8 cellular contexts compared by ENCODE assay signal in the genomic region with DNA sequence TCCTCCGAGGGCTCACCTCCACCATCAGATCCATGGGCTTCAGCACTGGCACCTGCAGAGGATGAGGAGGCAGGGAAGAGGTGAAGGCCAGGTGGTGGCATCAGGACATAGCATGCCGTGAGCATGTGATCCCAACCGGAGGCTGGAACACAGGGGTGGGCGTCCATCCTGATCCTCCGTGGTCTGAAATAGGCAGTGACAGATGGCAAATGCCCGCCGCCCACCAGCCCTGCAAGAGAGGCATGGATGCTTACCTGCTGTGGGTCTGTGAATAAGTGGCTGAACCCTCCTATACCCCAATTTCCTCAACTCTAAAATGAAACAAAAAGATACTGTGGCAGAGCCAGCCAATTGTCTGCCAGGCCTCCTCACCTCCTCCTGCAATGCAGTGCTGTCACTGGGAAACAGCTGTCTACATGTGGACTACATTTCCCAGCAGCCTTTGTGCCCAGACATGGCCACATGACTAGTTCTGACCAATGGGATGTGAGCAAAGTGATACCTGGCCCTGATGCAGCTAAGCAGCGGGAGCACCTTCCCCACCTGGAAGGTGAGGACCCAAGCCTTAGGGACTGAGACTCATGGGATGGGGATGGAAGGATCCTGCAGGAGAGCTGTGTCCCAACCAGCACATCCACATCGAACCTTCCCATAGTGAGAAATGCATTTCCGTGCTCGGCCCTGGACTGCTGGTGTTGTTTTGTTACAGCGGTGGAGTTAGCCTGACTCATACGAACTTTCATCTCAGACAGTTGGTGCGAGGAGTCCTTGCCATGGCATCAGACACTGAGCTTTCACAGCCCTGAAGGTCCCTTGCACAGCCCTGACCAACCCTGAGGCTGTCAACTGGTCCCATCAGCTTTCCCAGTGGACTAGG.
DNase-seq lines count a peak whose midpoint lies in the region; ATAC-seq, FAIRE-seq and TF ChIP-seq lines count a peak whose summit lies in the region.

No MANE protein-coding gene starts in this region.

- no peaks in the 10 kb centered on the region; the same call in 1 of the 2 replicates for H3K27me3 Mint-ChIP-seq in WTC11 (ENCODE audit: low read depth)

- H3K56ac ChIP-seq in IMR-90 (ENCODE audit: extremely low read depth, insufficient read depth, low read length): no peak overlapping the region

- no peaks in the 10 kb centered on the region for H4K20me1 ChIP-seq in IMR-90 (ENCODE audit: insufficient read depth, low read length)

- no peak overlapping the region for H3K4me2 ChIP-seq in IMR-90 (ENCODE audit: low read depth, low read length)

- TF ChIP-seq POLR2A in IMR-90 (IDR thresholded peaks at IDR 0.05; ENCODE audit: low read depth, low read length) (no peak), vagina (IDR thresholded peaks at IDR 0.05) (no peak)

- POLR2A ChIA-PET in IMR-90 (lab: Charles Lee; ENCODE audit: unreplicated experiment) (interaction anchor here (0.6 kb wide), 1 partner anchor 12 kb away, joined by 3 read pairs; no protein-coding TSS in a partner anchor), WTC11 (lab: Charles Lee) (no interaction called here)

- no peaks in the 10 kb centered on the region for H3K9me1 ChIP-seq in IMR-90 (ENCODE audit: insufficient read depth, low read length)

- H2BK5ac ChIP-seq in IMR-90 (ENCODE audit: low read depth, low read length, poor library complexity, severe bottlenecking): no peak overlapping the region

- H3K9me3 ChIP-seq in IMR-90 (ENCODE audit: control insufficient read depth, insufficient read depth, low read length) (no peaks in the 10 kb centered on the region), iPS DF 6.9 (ENCODE audit: control insufficient read depth, insufficient read depth, low read length) (no peaks in the 10 kb centered on the region), vagina (no peaks in the 10 kb centered on the region)

- H3K36me3 ChIP-seq in IMR-90 (ENCODE audit: control insufficient read depth, insufficient read depth, low read length) (no peaks in the 10 kb centered on the region), iPS DF 6.9 (ENCODE audit: control insufficient read depth, insufficient read depth, low read length) (no peaks in the 10 kb centered on the region), vagina (no peaks in the 10 kb centered on the region)

- H2AFZ ChIP-seq in IMR-90 (replicated peaks; ENCODE audit: low read length, poor library complexity): no peak overlapping the region

- CTCF ChIA-PET in IMR-90 (lab: Yijun Ruan, JAX): no interaction called here
- CTCF ChIA-PET in WTC11 (lab: Charles Lee): interaction anchor here (1.1 to 1.3 kb wide), 2 partner anchors 41 to 173 kb away, joined by 3 to 8 read pairs; no protein-coding TSS in a partner anchor

- dilution Hi-C loops in IMR-90 (cut with HindIII; ENCODE audit: low sequenced_read_pairs, unreplicated experiment): no loop called here

- no peak overlapping the region for H2BK120ac ChIP-seq in IMR-90 (ENCODE audit: low read depth, low read length)

- no peak overlapping the region for H2BK15ac ChIP-seq in IMR-90 (ENCODE audit: low read depth, low read length)

- H3K14ac ChIP-seq in IMR-90 (replicated peaks; ENCODE audit: low read depth, low read length): no peak overlapping the region

- ATAC-seq in IMR-90 (ENCODE audit: low read depth) (no peak; the same call in 1 of the 2 replicates), WTC11 (peak; percentile 70), HG03196 (IDR thresholded peaks at IDR 0.05; ENCODE audit: unreplicated experiment) (no peak)

- no peak overlapping the region for H2BK20ac ChIP-seq in IMR-90 (ENCODE audit: low read depth, low read length)

- H3K9me3 Mint-ChIP-seq in WTC11: no peaks in the 10 kb centered on the region

- TF ChIP-seq CTCF in IMR-90 (conservative IDR thresholded peaks at IDR 0.05; ENCODE audit: low read depth, low read length): no peak
- no peak for TF ChIP-seq CTCF in WTC11 (IDR thresholded peaks at IDR 0.05)
- no peak for TF ChIP-seq CTCF in vagina (IDR thresholded peaks at IDR 0.05)

- H3K4ac ChIP-seq in IMR-90 (ENCODE audit: low read depth, low read length): no peak overlapping the region

- BruUV-seq in IMR-90 (replicated peaks; lab: Mats Ljungman, UMichigan): no TSS peak

- H4K91ac ChIP-seq in IMR-90 (ENCODE audit: insufficient read depth, low read depth, low read length): no peak overlapping the region

- FAIRE-seq in GM18507 (lab: Jason Lieb, UNC): no peak

- H3K79me1 ChIP-seq in IMR-90 (ENCODE audit: low read depth in 1 of 2, low read length in 2 of 2): no peaks in the 10 kb centered on the region

- peaks cover 11% of the 10 kb centered on the region for H3K4me1 Mint-ChIP-seq in WTC11

- no peak overlapping the region for H3K9ac ChIP-seq in IMR-90 (ENCODE audit: low read depth, low read length)

- no peak overlapping the region for H4K8ac ChIP-seq in IMR-90 (ENCODE audit: low read depth in 2 of 2, low read length in 2 of 2)

- no peak overlapping the region for H2AK9ac ChIP-seq in IMR-90 (replicated peaks; ENCODE audit: low read depth, low read length, poor library complexity)

- peaks cover 19% of the 10 kb centered on the region for H3K27me3 ChIP-seq in IMR-90 (ENCODE audit: control insufficient read depth, insufficient read depth, low read length)
- no peaks in the 10 kb centered on the region for H3K27me3 ChIP-seq in iPS DF 6.9 (ENCODE audit: control insufficient read depth, insufficient read depth, low read length)
- H3K27me3 ChIP-seq in vagina: no peaks in the 10 kb centered on the region

- H3K23ac ChIP-seq in IMR-90 (ENCODE audit: low read depth, low read length): no peak overlapping the region

- no peak overlapping the region for H2AK5ac ChIP-seq in IMR-90 (ENCODE audit: low read depth, low read length)

- H3K27ac ChIP-seq in IMR-90 (ENCODE audit: insufficient read depth, low read length) (no peak overlapping the region), iPS DF 6.9 (ENCODE audit: low read length) (no peak overlapping the region), vagina (no peak overlapping the region)

- no peak overlapping the region for H4K5ac ChIP-seq in IMR-90 (ENCODE audit: low read depth, low read length)

- H3K18ac ChIP-seq in IMR-90 (ENCODE audit: low read depth, low read length): no peak overlapping the region

- H3K4me1 ChIP-seq in IMR-90 (ENCODE audit: control insufficient read depth, insufficient read depth, low read length) (no peaks in the 10 kb centered on the region), iPS DF 6.9 (ENCODE audit: control insufficient read depth, insufficient read depth, low read length) (peaks cover 1% of the 10 kb centered on the region; the same call in 1 of the 2 replicates), vagina (no peaks in the 10 kb centered on the region)

- no peak for TF ChIP-seq RAD21 in IMR-90 (IDR thresholded peaks at IDR 0.05; ENCODE audit: low read length)

- no peaks in the 10 kb centered on the region for H3K36me3 Mint-ChIP-seq in WTC11

- intact Hi-C loops in IMR-90 (cut with micrococcal nuclease) (no loop called here), vagina (cut with DNase I) (no loop called here)

- no peak overlapping the region for H3K4me3 Mint-ChIP-seq in WTC11

- H3K4me3 ChIP-seq in IMR-90 (ENCODE audit: insufficient read depth, low read depth, low read length) (no peak overlapping the region), iPS DF 6.9 (ENCODE audit: low read length) (no peak overlapping the region), vagina (no peak overlapping the region)

- H3K27ac Mint-ChIP-seq in WTC11: no peak overlapping the region

- 33% methylated on average over 2 of the region's 14 CpGs; no CpG with 5 or more reads in 1 of the 2 experiments for WGBS in IMR-90 (ENCODE audit: extremely low coverage in 2 of 2, insufficient read length in 1 of 2), 2 experiments
- WGBS in iPS DF 6.9 (ENCODE audit: insufficient coverage, insufficient read length): no CpG with 5 or more reads among the region's 14 CpGs

- in situ Hi-C loops in IMR-90 (cut with MboI; ENCODE audit: low sequenced_read_pairs): no loop called here

- peak; percentile 42 for DNase-seq in COR-L47 (lab: John Stamatoyannopoulos, UW)
- DNase-seq in GM18507 (ENCODE audit: extremely low spot score, insufficient read length, low read depth): peak; percentile 32
- peak; percentile 28 for DNase-seq in IMR-90
- DNase-seq in WTC11 (ENCODE audit: low spot score): peak; percentile 55
- peak; percentile 45 for DNase-seq in iPS DF 6.9 (ENCODE audit: low read depth, low spot score)
- no peak for DNase-seq in activated effector memory CD4-positive, alpha-beta T cell treated with anti-CD3 and anti-CD28 coated beads, Interleukin-2, amount 50 U/mL, for 16 hours
- no peak for DNase-seq in vagina (ENCODE audit: extremely low spot score in 2 of 2)

TF ChIP-seq in IMR-90, 13 proteins besides CTCF, POLR2A, EP300 and RAD21:
- TF ChIP-seq, protein P1, sequence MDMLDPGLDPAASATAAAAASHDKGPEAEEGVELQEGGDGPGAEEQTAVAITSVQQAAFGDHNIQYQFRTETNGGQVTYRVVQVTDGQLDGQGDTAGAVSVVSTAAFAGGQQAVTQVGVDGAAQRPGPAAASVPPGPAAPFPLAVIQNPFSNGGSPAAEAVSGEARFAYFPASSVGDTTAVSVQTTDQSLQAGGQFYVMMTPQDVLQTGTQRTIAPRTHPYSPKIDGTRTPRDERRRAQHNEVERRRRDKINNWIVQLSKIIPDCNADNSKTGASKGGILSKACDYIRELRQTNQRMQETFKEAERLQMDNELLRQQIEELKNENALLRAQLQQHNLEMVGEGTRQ (IDR thresholded peaks at IDR 0.05; ENCODE audit: low read depth, low read length): peak; percentile 91
- TF ChIP-seq MAFK (IDR thresholded peaks at IDR 0.05; ENCODE audit: low read depth, low read length): no peak
- TF ChIP-seq SMC3 (IDR thresholded peaks at IDR 0.05; ENCODE audit: low read depth, low read length): no peak
- TF ChIP-seq BHLHE40 (IDR thresholded peaks at IDR 0.05; ENCODE audit: low read depth, low read length): no peak
- TF ChIP-seq CEBPB (IDR thresholded peaks at IDR 0.05; ENCODE audit: low read depth, low read length): no peak
- TF ChIP-seq FOS (IDR thresholded peaks at IDR 0.05; ENCODE audit: low read depth, low read length): no peak
TF ChIP-seq in IMR-90: peak in this region for 1.

TF ChIP-seq in WTC11, 78 proteins besides CTCF, POLR2A, EP300 and RAD21 (continues in another document):
- TF ChIP-seq ZNF396 (CRISPR knock-in tag; IDR thresholded peaks at IDR 0.05; ENCODE audit: borderline replicate concordance) (no peak), ZNF423 (CRISPR knock-in tag; IDR thresholded peaks at IDR 0.05) (no peak), ZNF219 (CRISPR knock-in tag; IDR thresholded peaks at IDR 0.05; ENCODE audit: borderline replicate concordance) (no peak), CBFB (CRISPR knock-in tag; IDR thresholded peaks at IDR 0.05; ENCODE audit: low read depth) (no peak), PRRX2 (CRISPR knock-in tag; IDR thresholded peaks at IDR 0.05) (no peak), JUN (CRISPR knock-in tag; IDR thresholded peaks at IDR 0.05) (no peak), GRHL2 (CRISPR knock-in tag; IDR thresholded peaks at IDR 0.05; ENCODE audit: insufficient replicate concordance, severe bottlenecking) (no peak)
- TF ChIP-seq, protein P2, sequence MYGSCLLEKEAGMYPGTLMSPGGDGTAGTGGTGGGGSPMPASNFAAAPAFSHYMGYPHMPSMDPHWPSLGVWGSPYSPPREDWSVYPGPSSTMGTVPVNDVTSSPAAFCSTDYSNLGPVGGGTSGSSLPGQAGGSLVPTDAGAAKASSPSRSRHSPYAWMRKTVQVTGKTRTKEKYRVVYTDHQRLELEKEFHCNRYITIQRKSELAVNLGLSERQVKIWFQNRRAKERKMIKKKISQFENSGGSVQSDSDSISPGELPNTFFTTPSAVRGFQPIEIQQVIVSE (CRISPR knock-in tag; IDR thresholded peaks at IDR 0.05; ENCODE audit: borderline replicate concordance): no peak

Comparison
In these comparisons a context has a peak if more than half of its experiments do, and no peak if none do; other contexts are left out.
1. DNase-seq: peak in COR-L47 (single experiment), GM18507 (single experiment), IMR-90 (single experiment), WTC11 (single experiment) and iPS DF 6.9 (single experiment); none in activated effector memory CD4-positive, alpha-beta T cell treated with anti-CD3 and anti-CD28 coated beads, Interleukin-2, amount 50 U/mL, for 16 hours (single experiment) and vagina (0 of 2).